Comparison of ENCODE assay signal across 13 cellular contexts in the genomic region with DNA sequence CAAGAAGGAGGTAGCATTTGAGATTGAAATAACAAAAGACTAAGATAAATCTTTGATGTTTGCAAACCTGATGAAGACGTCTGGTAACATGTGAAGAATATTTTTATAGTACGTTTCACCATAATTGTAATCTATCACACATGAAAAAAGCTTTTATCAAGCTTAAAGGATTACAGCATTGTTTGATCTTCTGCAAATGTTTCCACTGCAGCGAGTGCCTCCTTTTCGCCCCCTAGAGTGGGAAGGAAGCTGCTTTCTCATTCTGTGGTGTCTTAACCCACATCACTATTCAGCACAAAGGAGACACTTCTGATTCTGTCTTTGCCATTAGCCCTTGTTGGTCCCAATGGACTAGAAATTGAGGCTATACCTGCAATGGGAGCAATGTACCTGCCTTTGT. TPM values are rescaled to one million over a fixed set of nuclear protein-coding genes. Genes with fewer than 3 reads are reported as not detected.
A peak's percentile ranks its signal among the peaks of the same experiment; 100 is the strongest.
DNase-seq lines count a peak whose midpoint lies in the region; ATAC-seq lines count a peak whose summit lies in the region.
"Had no signal": no experiment of that assay in that cellular context is flagged by ENCODE, and none has a peak within 500 bp of the region (broad histone marks: within the 10 kb centered on the region; RNA-seq: fewer than 3 reads in every experiment).

No MANE protein-coding gene starts in this region.

- 36% methylated on average over 4 of the region's 4 CpGs for WGBS in right cardiac atrium

- H3K27ac ChIP-seq in right cardiac atrium (ENCODE audit: low read length): no peak overlapping the region
- H3K27ac ChIP-seq: SJSA1 had no signal

- H3K9me3 ChIP-seq in right cardiac atrium (ENCODE audit: control insufficient read depth, low read length): no peaks in the 10 kb centered on the region
- H3K9me3 ChIP-seq: mucosa of descending colon, SJSA1 had no signal

- no peaks in the 10 kb centered on the region for H3K4me1 ChIP-seq in right cardiac atrium (ENCODE audit: control insufficient read depth, insufficient read depth, low read length)
- H3K4me1 ChIP-seq: SJSA1 had no signal

- no peak overlapping the region for H3K4me3 ChIP-seq in right cardiac atrium (ENCODE audit: low read length)
- H3K4me3 ChIP-seq: mucosa of descending colon, SJSA1 had no signal

- in situ Hi-C loops in SK-MEL-5 (cut with HindIII; ENCODE audit: low pct_unique_long_range_greater_than_20kb, low sequenced_read_pairs): no loop called here

- H3K27ac Mint-ChIP-seq in central memory CD8-positive, alpha-beta T cell (ENCODE audit: low read depth): no peak overlapping the region

- peak; percentile 28 for ATAC-seq in central memory CD8-positive, alpha-beta T cell (replicated peaks; ENCODE audit: extremely low read depth, poor library complexity, severe bottlenecking)
- no peak for ATAC-seq in right cardiac atrium
- ATAC-seq: mucosa of descending colon had no signal

- no peak overlapping the region for H3K4me3 Mint-ChIP-seq in central memory CD8-positive, alpha-beta T cell

- H3K4me1 Mint-ChIP-seq in central memory CD8-positive, alpha-beta T cell: peaks cover 17% of the 10 kb centered on the region

- H3K27me3 ChIP-seq in right cardiac atrium (ENCODE audit: control insufficient read depth, insufficient read depth): no peaks in the 10 kb centered on the region
- H3K27me3 ChIP-seq: SJSA1 had no signal

- H3K36me3 Mint-ChIP-seq in central memory CD8-positive, alpha-beta T cell (ENCODE audit: insufficient read depth): no peaks in the 10 kb centered on the region

- no peaks in the 10 kb centered on the region for H3K27me3 Mint-ChIP-seq in central memory CD8-positive, alpha-beta T cell

- no peaks in the 10 kb centered on the region for H3K9me3 Mint-ChIP-seq in central memory CD8-positive, alpha-beta T cell

- DNase-seq in activated CD8-positive, alpha-beta memory T cell treated with anti-CD3 and anti-CD28 coated beads for 1 hour (ENCODE audit: extremely low read depth in 1 of 2, low read depth in 1 of 2): peak; percentile 4 to 6
- no peak for DNase-seq in activated CD8-positive, alpha-beta memory T cell treated with anti-CD3 and anti-CD28 coated beads for 24 hours
- DNase-seq in SK-MEL-5 (ENCODE audit: low read depth, low spot score): peak; percentile 45
- no peak for DNase-seq in central memory CD8-positive, alpha-beta T cell (ENCODE audit: low spot score in 2 of 2)
- peak; percentile 19 for DNase-seq in stimulated activated CD4-positive, alpha-beta T cell treated with anti-CD3 and anti-CD28 coated beads, Interleukin-4, amount 100 ng/mL, for 1 hour
- no peak for DNase-seq in inferior parietal cortex (ENCODE audit: extremely low spot score)
- no peak for DNase-seq in right cardiac atrium
- no peak for DNase-seq in EL
- DNase-seq: ACHN, NCI-H1436 had no signal

- intact Hi-C loops in right cardiac atrium (cut with DNase I): no loop called here

RNA-seq across cellular contexts. Expression of a gene that starts 46.0 kb away (rescaled TPM):
- total RNA-seq in SK-MEL-5 (2014; rRNA removed; shearing (Covaris generic)): 28.6 and 29.8 TPM in 2 replicates
- polyA plus RNA-seq in SK-MEL-5 (2015; cell fraction: cytosol; rRNA removed): 17.7 and 24.7 TPM in 2 replicates
- polyA plus RNA-seq in SK-MEL-5 (2015; cell fraction: nucleus; rRNA removed): 6.9 and 16.8 TPM in 2 replicates
- under 1 TPM; 0.17 to 0.33 (median 0.23) TPM for total RNA-seq in right cardiac atrium
- polyA plus RNA-seq in right cardiac atrium: 0.05 TPM
- total RNA-seq: fibroblast of lung, SJSA1 had no signal

Comparison
In these comparisons a context has a peak if more than half of its experiments do, and no peak if none do; other contexts are left out.
1. DNase-seq: peak in activated CD8-positive, alpha-beta memory T cell treated with anti-CD3 and anti-CD28 coated beads for 1 hour (2 of 2), SK-MEL-5 (single experiment) and stimulated activated CD4-positive, alpha-beta T cell treated with anti-CD3 and anti-CD28 coated beads, Interleukin-4, amount 100 ng/mL, for 1 hour (single experiment); none in activated CD8-positive, alpha-beta memory T cell treated with anti-CD3 and anti-CD28 coated beads for 24 hours (single experiment), central memory CD8-positive, alpha-beta T cell (0 of 2), inferior parietal cortex (single experiment), right cardiac atrium (0 of 3) and EL (single experiment).
2. RNA of a gene that starts 46.0 kb away (total RNA-seq): 28.6 to 29.8 TPM in SK-MEL-5; 0.17 to 0.33 TPM in right cardiac atrium; every median in the first group is over 10 times any median in the second.